19 cellular contexts compared by ENCODE assay signal in genomic region chr11:114447444-114447843, GRCh38. TPM values are rescaled to one million over a fixed set of nuclear protein-coding genes. Genes with fewer than 3 reads are reported as not detected.
DNase-seq lines count a peak whose midpoint lies in the region; ATAC-seq lines count a peak whose summit lies in the region.
"Had no signal": no experiment of that assay in that cellular context is flagged by ENCODE, and none has a peak within 500 bp of the region (broad histone marks: within the 10 kb centered on the region; RNA-seq: fewer than 3 reads in every experiment).

No MANE protein-coding gene starts in this region.

- peaks cover 68% of the 10 kb centered on the region for H3K36me3 Mint-ChIP-seq in stimulated activated naive CD8-positive, alpha-beta T cell treated with anti-CD3 and anti-CD28 coated beads, Interleukin-15, Interleukin-2, amounts not matched to agents 100 ng/mL and 50 ng/mL, for 24 hours (ENCODE audit: low read depth)

- no peaks in the 10 kb centered on the region for H3K9me3 Mint-ChIP-seq in stimulated activated naive CD8-positive, alpha-beta T cell treated with anti-CD3 and anti-CD28 coated beads, Interleukin-15, Interleukin-2, amounts not matched to agents 100 ng/mL and 50 ng/mL, for 24 hours
- no peaks in the 10 kb centered on the region for H3K9me3 Mint-ChIP-seq in stimulated activated naive CD8-positive, alpha-beta T cell treated with anti-CD3 and anti-CD28 coated beads, Interleukin-15, amount 100 ng/mL, for 72 hours
- H3K9me3 Mint-ChIP-seq: activated CD4-positive, alpha-beta memory T cell treated with anti-CD3 and anti-CD28 coated beads, Interleukin-2, amount 10 ng/mL, durations not matched to agents 7 days and 5 days; activated naive CD4-positive, alpha-beta T cell treated with anti-CD3 and anti-CD28 coated beads, Interleukin-2, amount 50 U/mL, for 24 hours; activated T-cell treated with anti-CD3 and anti-CD28 coated beads, Interleukin-2, amount 50 U/mL, for 24 hours; dendritic cell treated with granulocyte-macrophage colony-stimulating factor and Interleukin-4, amounts not matched to agents 40 ng/mL and 50 ng/mL, for 4 days had no signal

- no peak for ATAC-seq in stimulated activated naive CD8-positive, alpha-beta T cell treated with anti-CD3 and anti-CD28 coated beads, Interleukin-15, Interleukin-2, amounts not matched to agents 100 U/mL and 50 U/mL, for 24 hours
- ATAC-seq in stimulated activated naive CD8-positive, alpha-beta T cell treated with anti-CD3 and anti-CD28 coated beads, Interleukin-15, amount 100 ng/mL, for 72 hours: no peak
- no peak for ATAC-seq in GM18502 (IDR thresholded peaks at IDR 0.05; ENCODE audit: poor library complexity, unreplicated experiment)
- ATAC-seq: gastroesophageal sphincter, left lobe of liver had no signal

- H3K27me3 Mint-ChIP-seq in stimulated activated naive CD8-positive, alpha-beta T cell treated with anti-CD3 and anti-CD28 coated beads, Interleukin-15, Interleukin-2, amounts not matched to agents 100 ng/mL and 50 ng/mL, for 24 hours: no peaks in the 10 kb centered on the region
- H3K27me3 Mint-ChIP-seq in stimulated activated naive CD8-positive, alpha-beta T cell treated with anti-CD3 and anti-CD28 coated beads, Interleukin-15, amount 100 ng/mL, for 72 hours: no peaks in the 10 kb centered on the region
- H3K27me3 Mint-ChIP-seq: activated CD4-positive, alpha-beta memory T cell treated with anti-CD3 and anti-CD28 coated beads, Interleukin-2, amount 10 ng/mL, durations not matched to agents 7 days and 5 days; activated naive CD4-positive, alpha-beta T cell treated with anti-CD3 and anti-CD28 coated beads, Interleukin-2, amount 50 U/mL, for 24 hours; activated T-cell treated with anti-CD3 and anti-CD28 coated beads, Interleukin-2, amount 50 U/mL, for 24 hours; dendritic cell treated with granulocyte-macrophage colony-stimulating factor and Interleukin-4, amounts not matched to agents 40 ng/mL and 50 ng/mL, for 4 days; type B pancreatic cell had no signal

- DNase-seq in stimulated activated naive CD8-positive, alpha-beta T cell treated with anti-CD3 and anti-CD28 coated beads, Interleukin-15, Interleukin-2, amounts not matched to agents 100 U/mL and 50 U/mL, for 24 hours: no peak
- DNase-seq in dedifferentiated amniotic fluid mesenchymal stem cell (ENCODE audit: extremely low spot score): peak; percentile 42
- no peak for DNase-seq in stimulated activated naive CD8-positive, alpha-beta T cell treated with anti-CD3 and anti-CD28 coated beads, Interleukin-15, amount 100 ng/mL, for 72 hours
- DNase-seq in occipital lobe (lab: John Stamatoyannopoulos, UW): no peak
- DNase-seq: activated CD4-positive, alpha-beta memory T cell treated with anti-CD3 and anti-CD28 coated beads, Interleukin-2, amount 10 ng/mL, durations not matched to agents 7 days and 5 days; activated T-cell treated with anti-CD3 and anti-CD28 coated beads, Interleukin-2, amount 50 U/mL, for 24 hours; GOT3; NCI-H1105 treated with DMSO at 0.1 percent for 48 hours; NCI-H524 treated with DMSO at 0.1 percent for 48 hours; SHP77 treated with DMSO at 0.1 percent for 48 hours; stimulated activated naive CD4-positive, alpha-beta T cell; WERI-Rb-1 had no signal

- no peak overlapping the region for H3K4me3 Mint-ChIP-seq in stimulated activated naive CD8-positive, alpha-beta T cell treated with anti-CD3 and anti-CD28 coated beads, Interleukin-15, Interleukin-2, amounts not matched to agents 100 ng/mL and 50 ng/mL, for 24 hours
- H3K4me3 Mint-ChIP-seq in stimulated activated naive CD8-positive, alpha-beta T cell treated with anti-CD3 and anti-CD28 coated beads, Interleukin-15, amount 100 ng/mL, for 72 hours: no peak overlapping the region
- H3K4me3 Mint-ChIP-seq: activated CD4-positive, alpha-beta memory T cell treated with anti-CD3 and anti-CD28 coated beads, Interleukin-2, amount 10 ng/mL, durations not matched to agents 7 days and 5 days; activated naive CD4-positive, alpha-beta T cell treated with anti-CD3 and anti-CD28 coated beads, Interleukin-2, amount 50 U/mL, for 24 hours; activated T-cell treated with anti-CD3 and anti-CD28 coated beads, Interleukin-2, amount 50 U/mL, for 24 hours; dendritic cell treated with granulocyte-macrophage colony-stimulating factor and Interleukin-4, amounts not matched to agents 40 ng/mL and 50 ng/mL, for 4 days; type B pancreatic cell had no signal

- H3K27ac Mint-ChIP-seq in stimulated activated naive CD8-positive, alpha-beta T cell treated with anti-CD3 and anti-CD28 coated beads, Interleukin-15, Interleukin-2, amounts not matched to agents 100 ng/mL and 50 ng/mL, for 24 hours: peak overlapping the region; percentile 1
- peak overlapping the region; percentile 30 to 87 for H3K27ac Mint-ChIP-seq in stimulated activated naive CD8-positive, alpha-beta T cell treated with anti-CD3 and anti-CD28 coated beads, Interleukin-15, amount 100 ng/mL, for 72 hours
- H3K27ac Mint-ChIP-seq: activated CD4-positive, alpha-beta memory T cell treated with anti-CD3 and anti-CD28 coated beads, Interleukin-2, amount 10 ng/mL, durations not matched to agents 7 days and 5 days; activated naive CD4-positive, alpha-beta T cell treated with anti-CD3 and anti-CD28 coated beads, Interleukin-2, amount 50 U/mL, for 24 hours; activated T-cell treated with anti-CD3 and anti-CD28 coated beads, Interleukin-2, amount 50 U/mL, for 24 hours; dendritic cell treated with granulocyte-macrophage colony-stimulating factor and Interleukin-4, amounts not matched to agents 40 ng/mL and 50 ng/mL, for 4 days; type B pancreatic cell had no signal

- no peaks in the 10 kb centered on the region for H3K4me1 Mint-ChIP-seq in stimulated activated naive CD8-positive, alpha-beta T cell treated with anti-CD3 and anti-CD28 coated beads, Interleukin-15, Interleukin-2, amounts not matched to agents 100 ng/mL and 50 ng/mL, for 24 hours (ENCODE audit: low read depth)
- no peaks in the 10 kb centered on the region for H3K4me1 Mint-ChIP-seq in stimulated activated naive CD8-positive, alpha-beta T cell treated with anti-CD3 and anti-CD28 coated beads, Interleukin-15, amount 100 ng/mL, for 72 hours
- H3K4me1 Mint-ChIP-seq: activated CD4-positive, alpha-beta memory T cell treated with anti-CD3 and anti-CD28 coated beads, Interleukin-2, amount 10 ng/mL, durations not matched to agents 7 days and 5 days had no signal

RNA-seq across cellular contexts. Expression of gene REXO2, which starts 8.2 kb away (rescaled TPM):
- total RNA-seq in occipital lobe: 41.3 TPM

RNA-seq across cellular contexts. Expression of gene RBM7, which starts 47.0 kb away (rescaled TPM):
- total RNA-seq in occipital lobe: 28.9 TPM

RNA-seq across cellular contexts. Expression of gene C11orf71, which starts 47.1 kb away (rescaled TPM):
- 14.7 TPM for total RNA-seq in occipital lobe
